In the genomic region with DNA sequence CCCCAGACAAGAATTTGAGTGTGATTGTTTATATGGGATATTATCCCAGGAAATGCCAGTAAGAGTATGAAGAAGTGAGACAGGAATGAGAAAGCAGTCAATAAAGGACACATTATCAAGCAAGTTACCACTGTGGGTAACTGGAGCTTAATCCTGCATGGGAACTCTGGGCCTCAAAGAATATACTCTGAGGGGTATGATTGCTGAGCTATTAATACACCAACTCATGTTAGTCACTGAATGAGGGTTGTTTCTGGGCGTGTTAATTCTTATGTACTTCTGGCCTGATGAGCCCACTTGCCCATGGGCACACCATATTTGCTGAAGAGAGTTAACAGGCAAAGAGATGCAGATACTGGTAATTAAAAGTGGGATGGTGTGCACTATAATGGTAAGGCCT, we compare ENCODE assay signal across 24 cellular contexts.
"Had no signal": no experiment of that assay in that cellular context is flagged by ENCODE, and none has a peak within 500 bp of the region (broad histone marks: within the 10 kb centered on the region; RNA-seq: fewer than 3 reads in every experiment).

No MANE protein-coding gene starts in this region.

- DNase-seq: cerebellar nuclear complex; cortex of kidney; effector memory CD8-positive, alpha-beta T cell; erythroblast; esophagus squamous epithelium; foreskin melanocyte; kidney; left lung; lower lobe of right lung; naive B cell; pancreas; sigmoid colon; small intestine; stimulated activated CD4-positive, alpha-beta T cell treated with anti-CD3 and anti-CD28 coated beads, Interleukin-15, amount 100 ng/mL, for 24 hours; stimulated activated CD4-positive, alpha-beta T cell treated with anti-CD3 and anti-CD28 coated beads, Interleukin-2, amount 100 ng/mL, for 48 hours; stimulated activated naive B cell treated with anti-CD40 and anti-IgM and Interleukin-4, amounts not matched to agents 10 μg/mL and 1 μg/mL and 100 μg/mL, for 72 hours; upper lobe of right lung had no signal

- FAIRE-seq: endometrium, kidney, pancreas, small intestine had no signal

- H3K4me3 ChIP-seq: esophagus squamous epithelium, hepatocyte, left lung, lower lobe of right lung, pancreas, sigmoid colon, thoracic aorta, tibial nerve, upper lobe of right lung, vagina had no signal

- H3K27me3 ChIP-seq: left lung, pancreas, sigmoid colon, tibial nerve, vagina had no signal

- H3K27ac ChIP-seq: esophagus squamous epithelium, hepatocyte, left lung, lower lobe of right lung, neutrophil, pancreas, sigmoid colon, thoracic aorta, tibial nerve, upper lobe of right lung, vagina had no signal

- H3K4me1 ChIP-seq: esophagus squamous epithelium, left lung, lower lobe of right lung, pancreas, sigmoid colon, upper lobe of right lung, vagina had no signal

- H3K9me3 ChIP-seq: esophagus squamous epithelium, left lung, lower lobe of right lung, neutrophil, pancreas, sigmoid colon, thoracic aorta, tibial nerve, upper lobe of right lung, vagina had no signal

- H3K36me3 ChIP-seq: esophagus squamous epithelium, left lung, lower lobe of right lung, neutrophil, pancreas, sigmoid colon, thoracic aorta, tibial nerve, upper lobe of right lung, vagina had no signal

- ATAC-seq: effector memory CD8-positive, alpha-beta T cell; left lung; lower lobe of right lung; natural killer cell treated with Interleukin-12 subunit alpha and Interleukin-12 subunit beta and Interleukin-15 and Interleukin-18, amount 100 ng/mL, for 72 hours; pancreas; upper lobe of right lung had no signal
